ENCODE assay signal across 9 cellular contexts in the genomic region with DNA sequence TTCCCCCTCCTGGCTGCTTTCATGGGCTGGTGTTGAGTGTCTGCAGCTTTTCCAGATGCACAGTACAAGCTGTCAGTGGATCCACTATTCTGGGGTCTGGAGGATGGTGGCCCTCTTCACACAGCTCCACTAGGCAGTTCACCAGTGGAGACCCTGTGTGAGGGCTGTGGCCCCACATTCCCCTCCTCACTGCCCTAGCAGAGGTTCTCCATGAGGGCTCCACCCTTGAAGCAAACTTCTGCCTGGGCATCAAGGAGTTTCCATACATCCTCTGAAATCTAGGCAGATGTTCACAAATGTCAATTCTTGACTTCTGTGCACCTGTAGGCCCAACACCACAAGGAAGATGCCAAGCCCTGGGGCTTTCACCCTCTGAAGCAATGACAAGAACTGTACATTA.
"Had no signal": no experiment of that assay in that cellular context is flagged by ENCODE, and none has a peak within 500 bp of the region (broad histone marks: within the 10 kb centered on the region; RNA-seq: fewer than 3 reads in every experiment).

No MANE protein-coding gene starts in this region.

- H3K9ac ChIP-seq: GM23248 had no signal

- H3K9me3 ChIP-seq: HAP-1 had no signal

- H3K36me3 ChIP-seq: HAP-1 had no signal

- H2AFZ ChIP-seq: GM23248 had no signal

- H3K4me3 ChIP-seq: GM23248, HAP-1, K562 had no signal

- DNase-seq: GM23248, GOT3, H7, IMR-90, KG1 had no signal

- ATAC-seq: HCT116, K562 had no signal

- H3K27ac ChIP-seq: GM23248 had no signal

- FAIRE-seq: HTR-8/SVneo, K562 had no signal

- H3K4me1 ChIP-seq: HAP-1 had no signal
